Comparison of ENCODE assay signal across 11 cellular contexts in genomic region chr5:92391-93220, GRCh38. TPM values are rescaled to one million over a fixed set of nuclear protein-coding genes. Genes with fewer than 3 reads are reported as not detected.
DNase-seq lines count a peak whose midpoint lies in the region; ATAC-seq and TF ChIP-seq lines count a peak whose summit lies in the region.
"Had no signal": no experiment of that assay in that cellular context is flagged by ENCODE, and none has a peak within 500 bp of the region (broad histone marks: within the 10 kb centered on the region; RNA-seq: fewer than 3 reads in every experiment).

No MANE protein-coding gene starts in this region.

- no peaks in the 10 kb centered on the region for H3K27me3 ChIP-seq in KMS-11 (ENCODE audit: insufficient read depth, low read depth)
- H3K27me3 ChIP-seq in neural progenitor cell, result no peaks in the 10 kb centered on the region
- H3K27me3 ChIP-seq in gastrocnemius medialis, result peaks cover 58 to 79% (median 67%) of the 10 kb centered on the region in 3 donors

- peak overlapping the region; percentile 87 for H3K27ac Mint-ChIP-seq in neural progenitor cell
- no peak overlapping the region for H3K27ac Mint-ChIP-seq in naive thymus-derived CD8-positive, alpha-beta T cell
- H3K27ac Mint-ChIP-seq: natural killer cell had no signal

- peaks cover 29% of the 10 kb centered on the region for H3F3A ChIP-seq in neural progenitor cell (ENCODE audit: low read depth)

- H4K20me1 ChIP-seq in KMS-11 (ENCODE audit: insufficient read depth) (no peaks in the 10 kb centered on the region), neural progenitor cell (ENCODE audit: low read depth) (peaks cover 11% of the 10 kb centered on the region)

- peak overlapping the region; percentile 89 for H3K4me3 Mint-ChIP-seq in neural progenitor cell
- H3K4me3 Mint-ChIP-seq in naive thymus-derived CD8-positive, alpha-beta T cell, result peak overlapping the region in 5 of 10 donors; percentile 22 to 52 (median 38)
- H3K4me3 Mint-ChIP-seq: natural killer cell had no signal

- intact Hi-C loops in gastrocnemius medialis (cut with DNase I; ENCODE audit: low total_unique reads), result no loop called here

- in situ Hi-C loops in gastrocnemius medialis (cut with MboI; ENCODE audit: low sequenced_read_pairs in 4 of 4), result no loop called here

- TF ChIP-seq POLR2A in gastrocnemius medialis (IDR thresholded peaks at IDR 0.05), result no peak

- CTCF ChIA-PET in GM10248 (lab: Yijun Ruan, JAX), result interaction anchor here (1.5 kb wide), 1 partner anchor 12 kb away, joined by 3 read pairs; no protein-coding TSS in a partner anchor

- peaks cover 25% of the 10 kb centered on the region for H3K36me3 Mint-ChIP-seq in neural progenitor cell
- peaks cover 0 to 5% (median 0%) of the 10 kb centered on the region in 3 donors for H3K36me3 Mint-ChIP-seq in naive thymus-derived CD8-positive, alpha-beta T cell
- H3K36me3 Mint-ChIP-seq: natural killer cell had no signal

- peaks cover 7% of the 10 kb centered on the region for H3K9me3 Mint-ChIP-seq in neural progenitor cell
- peaks cover 0 to 2% (median 0%) of the 10 kb centered on the region in 9 donors for H3K9me3 Mint-ChIP-seq in naive thymus-derived CD8-positive, alpha-beta T cell
- H3K9me3 Mint-ChIP-seq: natural killer cell had no signal

- TF ChIP-seq CTCF in GM10248 (IDR thresholded peaks at IDR 0.05; ENCODE audit: control extremely low read depth, extremely low read depth, low read depth, missing control alignments) (no peak), KMS-11 (conservative IDR thresholded peaks at IDR 0.05; ENCODE audit: low read depth, low read length) (no peak), coronary artery (IDR thresholded peaks at IDR 0.05) (no peak), neural progenitor cell (IDR thresholded peaks at IDR 0.05) (no peak), gastrocnemius medialis (IDR thresholded peaks at IDR 0.05 in 4 of 5, conservative IDR thresholded peaks at IDR 0.05 in 1 of 5) (no peak)

- peaks cover 22% of the 10 kb centered on the region for H3K4me1 Mint-ChIP-seq in neural progenitor cell
- peaks cover 0 to 12% (median 5%) of the 10 kb centered on the region in 4 donors for H3K4me1 Mint-ChIP-seq in naive thymus-derived CD8-positive, alpha-beta T cell

- H2AFZ ChIP-seq in KMS-11 (ENCODE audit: low read depth) (peak overlapping the region; percentile 3; the same call in 1 of the 2 replicates), neural progenitor cell (replicated peaks) (no peak overlapping the region)

- POLR2A ChIA-PET in GM10248 (lab: Yijun Ruan, JAX), result no interaction called here
- POLR2A ChIA-PET in naive thymus-derived CD8-positive, alpha-beta T cell (lab: Charles Lee), result no interaction called here

- H3K4me1 ChIP-seq in KMS-11 (ENCODE audit: low read depth, poor library complexity, severe bottlenecking) (peaks cover 57% of the 10 kb centered on the region), neural progenitor cell (peaks cover 10% of the 10 kb centered on the region), gastrocnemius medialis (no peaks in the 10 kb centered on the region)

- H3K4me3 ChIP-seq in KMS-11 (IDR thresholded peaks at IDR 0.05; ENCODE audit: insufficient read depth, low read depth, low read length), result no peak overlapping the region
- peak overlapping the region; percentile 66 for H3K4me3 ChIP-seq in coronary artery
- H3K4me3 ChIP-seq in neural progenitor cell, result peak overlapping the region; percentile 68
- no peak overlapping the region for H3K4me3 ChIP-seq in gastrocnemius medialis

- peak; percentile 21 for DNase-seq in GM10248 (ENCODE audit: extremely low spot score)
- no peak for DNase-seq in coronary artery (ENCODE audit: low spot score)
- DNase-seq in neural progenitor cell (ENCODE audit: low spot score), result peak; percentile 49
- no peak for DNase-seq in gastrocnemius medialis
- DNase-seq in NCI-H128 (lab: John Stamatoyannopoulos, UW; ENCODE audit: unreplicated experiment), result no peak
- DNase-seq in hepatic stellate cell (ENCODE audit: low spot score), result no peak
- DNase-seq in naive thymus-derived CD8-positive, alpha-beta T cell, result no peak
- DNase-seq: Calu3, natural killer cell had no signal

- H3K4me2 ChIP-seq in KMS-11, result peak overlapping the region; percentile 88
- peak overlapping the region; percentile 79 for H3K4me2 ChIP-seq in neural progenitor cell

- ATAC-seq in gastrocnemius medialis, result no peak
- ATAC-seq in naive thymus-derived CD8-positive, alpha-beta T cell, result no peak
- ATAC-seq: natural killer cell had no signal

- peak overlapping the region; percentile 88 for H3K27ac ChIP-seq in KMS-11
- H3K27ac ChIP-seq in coronary artery, result no peak overlapping the region
- H3K27ac ChIP-seq in neural progenitor cell, result peak overlapping the region; percentile 27
- H3K27ac ChIP-seq in gastrocnemius medialis, result no peak overlapping the region
- H3K27ac ChIP-seq: epithelial cell of prostate had no signal

- H3K9me3 ChIP-seq in neural progenitor cell (ENCODE audit: low read depth) (peaks cover 3% of the 10 kb centered on the region), gastrocnemius medialis (no peaks in the 10 kb centered on the region)

- H3K36me3 ChIP-seq in KMS-11 (ENCODE audit: insufficient read depth), result 0 out of 2 replicates have a peak, but pooled peaks cover 3% of the 10 kb centered on the region
- H3K36me3 ChIP-seq in neural progenitor cell, result peaks cover 6% of the 10 kb centered on the region
- H3K36me3 ChIP-seq in gastrocnemius medialis, result no peaks in the 10 kb centered on the region

- peak overlapping the region; percentile 58 for H3K9ac ChIP-seq in KMS-11
- peak overlapping the region; percentile 17 for H3K9ac ChIP-seq in neural progenitor cell

- H3K27me3 Mint-ChIP-seq in neural progenitor cell (ENCODE audit: insufficient read depth, low read depth), result peaks cover 5% of the 10 kb centered on the region
- peaks cover 26 to 85% (median 62%) of the 10 kb centered on the region in 5 donors for H3K27me3 Mint-ChIP-seq in naive thymus-derived CD8-positive, alpha-beta T cell

- peaks cover 29% of the 10 kb centered on the region; the same call in 1 of the 2 replicates for H3K79me2 ChIP-seq in KMS-11 (ENCODE audit: insufficient read depth, low read depth)
- H3K79me2 ChIP-seq in neural progenitor cell (ENCODE audit: low read depth), result peaks cover 53% of the 10 kb centered on the region

RNA-seq across cellular contexts. Expression of gene PLEKHG4B, which starts 0.6 kb away (rescaled TPM):
- total RNA-seq in neural progenitor cell (ENCODE audit: low replicate concordance) (28.8 and 63.1 TPM in 2 replicates), gastrocnemius medialis (not detected)
- not detected for total RNA-seq in naive thymus-derived CD8-positive, alpha-beta T cell
- not detected for polyA plus RNA-seq in naive thymus-derived CD8-positive, alpha-beta T cell

Comparison
In these comparisons a context has a peak if more than half of its experiments do, and no peak if none do; other contexts are left out.
1. DNase-seq: peak in GM10248 (single experiment) and neural progenitor cell (single experiment); none in coronary artery (single experiment), gastrocnemius medialis (0 of 2), NCI-H128 (single experiment), hepatic stellate cell (single experiment) and naive thymus-derived CD8-positive, alpha-beta T cell (0 of 10).
2. H3K27ac ChIP-seq: peak in KMS-11 (single experiment) and neural progenitor cell (single experiment); none in coronary artery (0 of 2) and gastrocnemius medialis (0 of 4).
3. H3K4me3 ChIP-seq: peak in coronary artery (single experiment) and neural progenitor cell (single experiment); none in KMS-11 (single experiment) and gastrocnemius medialis (0 of 4).
4. RNA of gene PLEKHG4B, which starts 0.6 kb away (total RNA-seq): 28.8 to 63.1 TPM in neural progenitor cell; not detected in naive thymus-derived CD8-positive, alpha-beta T cell and not detected in gastrocnemius medialis; every median in the first group is over 10 times any median in the second.